ENCODE assay signal across 11 cellular contexts in genomic region chr20:37915800-37916570, GRCh38. TPM values are rescaled to one million over a fixed set of nuclear protein-coding genes. Genes with fewer than 3 reads are reported as not detected.
A peak's percentile ranks its signal among the peaks of the same experiment; 100 is the strongest.
DNase-seq lines count a peak whose midpoint lies in the region; ATAC-seq and TF ChIP-seq lines count a peak whose summit lies in the region.
"Had no signal": no experiment of that assay in that cellular context is flagged by ENCODE, and none has a peak within 500 bp of the region (broad histone marks: within the 10 kb centered on the region; RNA-seq: fewer than 3 reads in every experiment).

No MANE protein-coding gene starts in this region.

- H4K20me1 ChIP-seq in neural cell (ENCODE audit: insufficient read depth) = no peaks in the 10 kb centered on the region

- peaks cover 0 to 42% (median 0%) of the 10 kb centered on the region in 4 donors for H3K27me3 ChIP-seq in esophagus muscularis mucosa
- no peaks in the 10 kb centered on the region for H3K27me3 ChIP-seq in neural cell (ENCODE audit: insufficient read depth, low read depth, low read length)

- TF ChIP-seq CTCF in esophagus muscularis mucosa (IDR thresholded peaks at IDR 0.05) (peak in 1 of 3 experiments; percentile 8), neural cell (IDR thresholded peaks at IDR 0.05; ENCODE audit: poor library complexity, severe bottlenecking) (no peak)

- H3K9ac ChIP-seq in ES-I3 (ENCODE audit: low read depth, low read length) (peak overlapping the region; percentile 48; the same call in 1 of the 2 replicates), neural cell (ENCODE audit: low read length) (peak overlapping the region; percentile 16)

- no peak for TF ChIP-seq RAD21 in neural cell (conservative IDR thresholded peaks at IDR 0.05)

- peak overlapping the region in 1 of 4 donors; percentile 40 for H3K4me3 ChIP-seq in esophagus muscularis mucosa
- no peak overlapping the region for H3K4me3 ChIP-seq in neural cell (ENCODE audit: low read length)

- TF ChIP-seq POLR2A in esophagus muscularis mucosa (IDR thresholded peaks at IDR 0.05; ENCODE audit: low read depth) = no peak

- intact Hi-C loops in esophagus muscularis mucosa (cut with DNase I) = no loop called here

- no peak overlapping the region for H2AFZ ChIP-seq in neural cell (ENCODE audit: low read depth, low read length)

- H3K4me2 ChIP-seq in neural cell (ENCODE audit: low read length) = no peak overlapping the region

- H3K9me2 ChIP-seq in neural cell (ENCODE audit: insufficient read depth, low read length) = no peaks in the 10 kb centered on the region

- TF ChIP-seq EP300 in esophagus muscularis mucosa (IDR thresholded peaks at IDR 0.05) (no peak), neural cell (conservative IDR thresholded peaks at IDR 0.05; ENCODE audit: poor library complexity, severe bottlenecking) (no peak)

- H3F3A ChIP-seq in neural cell (ENCODE audit: insufficient read depth, low read length, poor library complexity, severe bottlenecking) = no peaks in the 10 kb centered on the region

- H3K4me1 ChIP-seq in ES-I3 (ENCODE audit: insufficient read depth, low read length) (peaks cover 40% of the 10 kb centered on the region), esophagus muscularis mucosa (peaks cover 15 to 48% (median 45%) of the 10 kb centered on the region in 4 donors)

- no peak for ATAC-seq in HG03354 (IDR thresholded peaks at IDR 0.05; ENCODE audit: poor library complexity, severe bottlenecking, unreplicated experiment)

- 20% methylated on average over 20 of the region's 21 CpGs for WGBS in esophagus muscularis mucosa

- H3K36me3 ChIP-seq in ES-I3 (ENCODE audit: insufficient read depth, low read length) (no peaks in the 10 kb centered on the region), esophagus muscularis mucosa (no peaks in the 10 kb centered on the region), neural cell (ENCODE audit: insufficient read depth, low read length) (no peaks in the 10 kb centered on the region)
- H3K36me3 ChIP-seq: upper lobe of left lung had no signal

- peak overlapping the region in 3 of 4 donors; percentile 20 to 69 (median 67) for H3K27ac ChIP-seq in esophagus muscularis mucosa (replicated peaks in 1 of 4)
- no peak overlapping the region for H3K27ac ChIP-seq in neural cell (ENCODE audit: low read length)

- no peaks in the 10 kb centered on the region for H3K79me2 ChIP-seq in neural cell (replicated peaks; ENCODE audit: insufficient read depth, low read length)

- H3K9me3 ChIP-seq in ES-I3 (ENCODE audit: control insufficient read depth, insufficient read depth, low read length) = no peaks in the 10 kb centered on the region
- no peaks in the 10 kb centered on the region for H3K9me3 ChIP-seq in esophagus muscularis mucosa
- H3K9me3 ChIP-seq in neural cell (ENCODE audit: low read length) = no peaks in the 10 kb centered on the region
- H3K9me3 ChIP-seq: upper lobe of left lung had no signal

- DNase-seq in NCI-H1694 treated with DMSO at 0.1 percent for 48 hours (lab: John Stamatoyannopoulos, UW) (peak; percentile 30), esophagus muscularis mucosa (ENCODE audit: extremely low spot score) (no peak), NCI-H446 treated with DMSO at 0.1 percent for 48 hours (lab: John Stamatoyannopoulos, UW) (no peak), foreskin melanocyte (no peak), DMS53 (lab: John Stamatoyannopoulos, UW) (no peak)
- DNase-seq: effector CD8-positive, alpha-beta T cell; MV-4-11 had no signal

TF ChIP-seq in neural cell, 6 proteins besides CTCF, POLR2A, EP300 and RAD21:
- TF ChIP-seq REST (IDR thresholded peaks at IDR 0.05; ENCODE audit: borderline replicate concordance) (peak; percentile 39), POLR2AphosphoS5 (IDR thresholded peaks at IDR 0.05) (no peak)

RNA-seq across cellular contexts. Expression of gene VSTM2L, which starts 13.1 kb away (rescaled TPM):
- 10 to 100 TPM in 2 of 4 donors, 1 to 10 TPM in 2; 7.5 to 11.7 (median 10.1) TPM for total RNA-seq in esophagus muscularis mucosa
- polyA plus RNA-seq in neural cell = 21.5 and 22.1 TPM in 2 replicates
- polyA minus RNA-seq in neural cell = 11.7 and 13.4 TPM in 2 replicates
